In the genomic region with DNA sequence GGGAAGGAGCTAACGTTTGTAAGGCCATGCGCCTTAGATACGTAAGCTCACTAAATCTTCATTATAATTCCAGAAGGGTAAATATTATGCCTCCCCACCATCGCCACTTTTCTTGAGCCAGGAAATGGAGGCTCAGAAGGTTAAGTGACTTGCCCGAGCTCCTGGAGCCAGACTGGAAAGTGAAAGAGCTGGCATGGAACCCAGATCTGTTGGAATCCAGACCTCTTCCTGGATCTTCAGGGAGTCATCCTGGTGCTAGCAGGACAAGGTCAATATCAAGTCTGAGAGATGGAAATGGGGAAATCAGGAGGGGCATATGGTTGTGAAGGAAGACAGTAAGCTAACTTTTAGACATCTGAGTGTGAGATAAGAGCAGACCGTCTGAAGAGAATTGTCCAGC, we compare ENCODE assay signal across 21 cellular contexts.
"Had no signal": no experiment of that assay in that cellular context is flagged by ENCODE, and none has a peak within 500 bp of the region (broad histone marks: within the 10 kb centered on the region; RNA-seq: fewer than 3 reads in every experiment).

No MANE protein-coding gene starts in this region.

- H3K27ac ChIP-seq: gastrocnemius medialis, heart right ventricle, vagina had no signal

- H3K9me3 ChIP-seq: gastrocnemius medialis, heart right ventricle, tibial nerve, vagina had no signal

- FAIRE-seq: bronchial epithelial cell, endometrium, islet of Langerhans had no signal

- H3K36me3 ChIP-seq: gastrocnemius medialis, heart right ventricle, tibial nerve, vagina had no signal

- H3K4me3 ChIP-seq: gastrocnemius medialis, heart right ventricle, tibial nerve, vagina had no signal

- DNase-seq: activated CD4-positive, alpha-beta T cell treated with anti-CD3 and anti-CD28 coated beads for 1 hour; activated CD4-positive, alpha-beta T cell treated with anti-CD3 and anti-CD28 coated beads, Interleukin-2, amount 50 U/mL, for 4 hours; activated naive CD4-positive, alpha-beta T cell; activated naive CD8-positive, alpha-beta T cell treated with anti-CD3 and anti-CD28 coated beads, Interleukin-2, amount 10 ng/mL, durations not matched to agents 7 days and 5 days; activated T-cell treated with anti-CD3 and anti-CD28 coated beads for 4 hours; aorta; gastrocnemius medialis; heart right ventricle; mammary epithelial cell; naive thymus-derived CD4-positive, alpha-beta T cell; stimulated activated CD4-positive, alpha-beta T cell treated with anti-CD3 and anti-CD28 coated beads, Interleukin-15, amount 100 ng/mL, for 24 hours; stimulated activated CD4-positive, alpha-beta T cell treated with anti-CD3 and anti-CD28 coated beads, Interleukin-4, amount 100 ng/mL, for 1 hour; stimulated activated naive CD4-positive, alpha-beta T cell; T-helper 1 cell had no signal

- H3K4me1 ChIP-seq: gastrocnemius medialis, heart right ventricle had no signal

- ATAC-seq: esophagus mucosa; gastrocnemius medialis; heart right ventricle; left lobe of liver; naive thymus-derived CD4-positive, alpha-beta T cell had no signal

- H3K27me3 ChIP-seq: vagina had no signal
